In genomic region chr3:76965122-76965725, GRCh38 we compare ENCODE assay signal across 2 cellular contexts.
TF ChIP-seq lines count a peak whose summit lies in the region.

No MANE protein-coding gene starts in this region.

TF ChIP-seq in H1, 55 proteins besides CTCF, POLR2A, EP300 and RAD21 (continues in another document):
- no peak for TF ChIP-seq CHD7 (IDR thresholded peaks at IDR 0.05; ENCODE audit: insufficient replicate concordance, low read length)
- TF ChIP-seq PHF8 (conservative IDR thresholded peaks at IDR 0.05; ENCODE audit: low read depth, low read length): no peak
- no peak for TF ChIP-seq GABPA (IDR thresholded peaks at IDR 0.05; ENCODE audit: borderline replicate concordance, insufficient read depth, low read length)
- TF ChIP-seq USF2 (IDR thresholded peaks at IDR 0.05; ENCODE audit: low read length): no peak
- TF ChIP-seq E2F6 (IDR thresholded peaks at IDR 0.05): no peak
- TF ChIP-seq POLR2AphosphoS5 (IDR thresholded peaks at IDR 0.05; ENCODE audit: low read depth, low read length): no peak
- TF ChIP-seq TCF12 (IDR thresholded peaks at IDR 0.05; ENCODE audit: low read depth, low read length): no peak
- TF ChIP-seq RFX5 (IDR thresholded peaks at IDR 0.05; ENCODE audit: borderline replicate concordance, low read depth, low read length): no peak
- no peak for TF ChIP-seq ATF2 (IDR thresholded peaks at IDR 0.05; ENCODE audit: low read length)
- TF ChIP-seq RNF2 (IDR thresholded peaks at IDR 0.05; ENCODE audit: borderline replicate concordance, low read depth, low read length, missing control alignments, poor library complexity, severe bottlenecking): no peak

TF ChIP-seq in HepG2, 621 proteins besides CTCF, POLR2A, EP300 and RAD21 (continues in another document):
- no peak for TF ChIP-seq ZNF800 (CRISPR knock-in tag; IDR thresholded peaks at IDR 0.05)
- TF ChIP-seq NR3C1 (CRISPR knock-in tag; IDR thresholded peaks at IDR 0.05): no peak
- no peak for TF ChIP-seq KAT7 (CRISPR knock-in tag; IDR thresholded peaks at IDR 0.05; ENCODE audit: borderline replicate concordance)
- TF ChIP-seq ZFY (CRISPR knock-in tag; IDR thresholded peaks at IDR 0.05): no peak
- 0 out of 2 replicates have a peak, but pooled peaks have one; percentile 19 for TF ChIP-seq RFXAP (CRISPR knock-in tag; IDR thresholded peaks at IDR 0.05; ENCODE audit: borderline replicate concordance)
- no peak for TF ChIP-seq UBTF (CRISPR knock-in tag; IDR thresholded peaks at IDR 0.05)
- TF ChIP-seq ZGPAT (CRISPR knock-in tag; IDR thresholded peaks at IDR 0.05): peak; percentile 27; the same call in 1 of the 2 replicates
- TF ChIP-seq NFIB (CRISPR knock-in tag; IDR thresholded peaks at IDR 0.05; ENCODE audit: borderline replicate concordance): no peak
- TF ChIP-seq CERS6 (CRISPR knock-in tag; IDR thresholded peaks at IDR 0.05): no peak
- no peak for TF ChIP-seq ZNF660 (CRISPR knock-in tag; IDR thresholded peaks at IDR 0.05; ENCODE audit: borderline replicate concordance, low read depth)
- TF ChIP-seq PCBP2 (optimal IDR thresholded peaks at IDR 0.05; ENCODE audit: low read depth, low read length, poor library complexity, severe bottlenecking): no peak
- no peak for TF ChIP-seq DMTF1 (CRISPR knock-in tag; IDR thresholded peaks at IDR 0.05)
- no peak for TF ChIP-seq SMYD3 (CRISPR knock-in tag; IDR thresholded peaks at IDR 0.05)
- no peak for TF ChIP-seq ZNF652 (CRISPR knock-in tag; IDR thresholded peaks at IDR 0.05; ENCODE audit: borderline replicate concordance, low read depth)
- no peak for TF ChIP-seq ZBTB20 (CRISPR knock-in tag; IDR thresholded peaks at IDR 0.05; ENCODE audit: borderline replicate concordance, low read depth)
- no peak for TF ChIP-seq ZNF580 (CRISPR knock-in tag; IDR thresholded peaks at IDR 0.05; ENCODE audit: borderline replicate concordance, low read depth)
- TF ChIP-seq KLF15 (CRISPR knock-in tag; IDR thresholded peaks at IDR 0.05; ENCODE audit: borderline replicate concordance): no peak
- TF ChIP-seq ZNF839 (CRISPR knock-in tag; IDR thresholded peaks at IDR 0.05; ENCODE audit: borderline replicate concordance): no peak
- no peak for TF ChIP-seq ZFP90 (CRISPR knock-in tag; IDR thresholded peaks at IDR 0.05; ENCODE audit: borderline replicate concordance)
- TF ChIP-seq SETDB1 (CRISPR knock-in tag; IDR thresholded peaks at IDR 0.05; ENCODE audit: borderline replicate concordance): no peak
- no peak for TF ChIP-seq KLF16 (CRISPR knock-in tag; IDR thresholded peaks at IDR 0.05)
- TF ChIP-seq ZNF432 (CRISPR knock-in tag; IDR thresholded peaks at IDR 0.05; ENCODE audit: borderline replicate concordance): no peak
- no peak for TF ChIP-seq AKAP8 (CRISPR knock-in tag; IDR thresholded peaks at IDR 0.05)
- TF ChIP-seq SALL2 (CRISPR knock-in tag; IDR thresholded peaks at IDR 0.05): no peak
- TF ChIP-seq ZFP41 (CRISPR knock-in tag; IDR thresholded peaks at IDR 0.05; ENCODE audit: borderline replicate concordance): no peak
- no peak for TF ChIP-seq NFE2L2 (IDR thresholded peaks at IDR 0.05; ENCODE audit: low read length)
- TF ChIP-seq TEF (CRISPR knock-in tag; IDR thresholded peaks at IDR 0.05): no peak
- TF ChIP-seq STAT5B (CRISPR knock-in tag; IDR thresholded peaks at IDR 0.05): no peak
- no peak for TF ChIP-seq ZNF205 (CRISPR knock-in tag; IDR thresholded peaks at IDR 0.05)
- no peak for TF ChIP-seq ZNF781 (CRISPR knock-in tag; IDR thresholded peaks at IDR 0.05; ENCODE audit: borderline replicate concordance, not compliant biosample characterization)
- TF ChIP-seq ZSCAN9 (CRISPR knock-in tag; IDR thresholded peaks at IDR 0.05; ENCODE audit: borderline replicate concordance): no peak
- no peak for TF ChIP-seq IKZF1 (IDR thresholded peaks at IDR 0.05)
- no peak for TF ChIP-seq JDP2 (CRISPR knock-in tag; IDR thresholded peaks at IDR 0.05; ENCODE audit: borderline replicate concordance)
- no peak for TF ChIP-seq ATF2 (CRISPR knock-in tag; IDR thresholded peaks at IDR 0.05)
- TF ChIP-seq SMAD1 (CRISPR knock-in tag; IDR thresholded peaks at IDR 0.05; ENCODE audit: borderline replicate concordance, low read depth): no peak
- TF ChIP-seq MIER3 (CRISPR knock-in tag; IDR thresholded peaks at IDR 0.05; ENCODE audit: borderline replicate concordance): no peak
- no peak for TF ChIP-seq XRCC5 (optimal IDR thresholded peaks at IDR 0.05; ENCODE audit: low read length)
- TF ChIP-seq ZBTB44 (CRISPR knock-in tag; IDR thresholded peaks at IDR 0.05): no peak
- no peak for TF ChIP-seq ISX (CRISPR knock-in tag; conservative IDR thresholded peaks at IDR 0.05)
- no peak for TF ChIP-seq ZNF549 (CRISPR knock-in tag; IDR thresholded peaks at IDR 0.05)
- TF ChIP-seq TOE1 (CRISPR knock-in tag; IDR thresholded peaks at IDR 0.05): no peak
- TF ChIP-seq HNF4A (CRISPR knock-in tag; IDR thresholded peaks at IDR 0.05): peak; percentile 95
- TF ChIP-seq ZNF24 (IDR thresholded peaks at IDR 0.05): no peak
- no peak for TF ChIP-seq ZNF333 (CRISPR knock-in tag; IDR thresholded peaks at IDR 0.05; ENCODE audit: borderline replicate concordance)
- no peak for TF ChIP-seq USF2 (IDR thresholded peaks at IDR 0.05; ENCODE audit: low read depth, low read length)
- TF ChIP-seq USF2 (CRISPR knock-in tag; IDR thresholded peaks at IDR 0.05; ENCODE audit: borderline replicate concordance): no peak
- TF ChIP-seq NR0B2 (CRISPR knock-in tag; IDR thresholded peaks at IDR 0.05): no peak
- no peak for TF ChIP-seq ZNF235 (CRISPR knock-in tag; IDR thresholded peaks at IDR 0.05; ENCODE audit: borderline replicate concordance)
- TF ChIP-seq CBX1 (IDR thresholded peaks at IDR 0.05; ENCODE audit: low read depth): no peak
